ENCODE assay signal across 9 cellular contexts in genomic region chr10:43407576-43408330, GRCh38. TPM values are rescaled to one million over a fixed set of nuclear protein-coding genes. Genes with fewer than 3 reads are reported as not detected.
DNase-seq lines count a peak whose midpoint lies in the region; ATAC-seq and TF ChIP-seq lines count a peak whose summit lies in the region.
"Had no signal": no experiment of that assay in that cellular context is flagged by ENCODE, and none has a peak within 500 bp of the region (broad histone marks: within the 10 kb centered on the region; RNA-seq: fewer than 3 reads in every experiment).

No MANE protein-coding gene starts in this region.

- H3K4me1 Mint-ChIP-seq in activated CD4-positive, alpha-beta memory T cell treated with anti-CD3 and anti-CD28 coated beads, Interleukin-2, amount 10 ng/mL, durations not matched to agents 7 days and 5 days, result peaks cover 36% of the 10 kb centered on the region

- H3K27me3 Mint-ChIP-seq in activated CD4-positive, alpha-beta memory T cell treated with anti-CD3 and anti-CD28 coated beads, Interleukin-2, amount 10 ng/mL, durations not matched to agents 7 days and 5 days, result no peaks in the 10 kb centered on the region

- CTCF ChIA-PET in activated CD4-positive, alpha-beta memory T cell treated with anti-CD3 and anti-CD28 coated beads, Interleukin-2, amount 10 ng/mL, durations not matched to agents 7 days and 5 days (lab: Charles Lee), result interaction anchor here (0.8 to 1.4 kb wide), 8 partner anchors 9 to 115 kb away, joined by 3 to 7 read pairs (median 3); no protein-coding TSS in a partner anchor

- POLR2A ChIA-PET in activated CD4-positive, alpha-beta memory T cell treated with anti-CD3 and anti-CD28 coated beads, Interleukin-2, amount 10 ng/mL, durations not matched to agents 7 days and 5 days (lab: Charles Lee), result interaction anchor here (0.7 to 7.7 kb wide), 19 partner anchors 8 to 279 kb away, joined by 3 to 197 read pairs (median 5); partner anchors contain the start of genes CSGALNACT2 and ZNF487

- no peaks in the 10 kb centered on the region for H3K9me3 Mint-ChIP-seq in activated CD4-positive, alpha-beta memory T cell treated with anti-CD3 and anti-CD28 coated beads, Interleukin-2, amount 10 ng/mL, durations not matched to agents 7 days and 5 days

- DNase-seq in NCI-H69 (lab: John Stamatoyannopoulos, UW) (peak; percentile 88), medulla oblongata (ENCODE audit: extremely low spot score) (peak; percentile 88)
- peak; percentile 88 for DNase-seq in activated CD4-positive, alpha-beta memory T cell treated with anti-CD3 and anti-CD28 coated beads, Interleukin-2, amount 10 ng/mL, durations not matched to agents 7 days and 5 days
- peak; percentile 79 for DNase-seq in effector CD4-positive, alpha-beta T cell
- DNase-seq in stimulated activated CD4-positive, alpha-beta T cell treated with anti-CD3 and anti-CD28 coated beads, TNF-alpha, amount 100 ng/mL, for 48 hours (ENCODE audit: low read depth in 3 of 3), result peak; percentile 88 to 89 (median 88)

- peak overlapping the region; percentile 86 for H3K4me3 Mint-ChIP-seq in activated CD4-positive, alpha-beta memory T cell treated with anti-CD3 and anti-CD28 coated beads, Interleukin-2, amount 10 ng/mL, durations not matched to agents 7 days and 5 days

- peak; percentile 47 for ATAC-seq in HG03354 (IDR thresholded peaks at IDR 0.05; ENCODE audit: poor library complexity, severe bottlenecking, unreplicated experiment)

- H3K36me3 Mint-ChIP-seq in activated CD4-positive, alpha-beta memory T cell treated with anti-CD3 and anti-CD28 coated beads, Interleukin-2, amount 10 ng/mL, durations not matched to agents 7 days and 5 days (ENCODE audit: low read depth), result peaks cover 53% of the 10 kb centered on the region

- no peak for TF ChIP-seq CTCF in C4-2B (conservative IDR thresholded peaks at IDR 0.05)

- peak; percentile 91 for TF ChIP-seq POLR2A in GM19099 (IDR thresholded peaks at IDR 0.05; ENCODE audit: extremely low read depth, insufficient read length, low read depth)

- peak overlapping the region; percentile 99 for H3K27ac ChIP-seq in C4-2B

- H3K27ac Mint-ChIP-seq in activated CD4-positive, alpha-beta memory T cell treated with anti-CD3 and anti-CD28 coated beads, Interleukin-2, amount 10 ng/mL, durations not matched to agents 7 days and 5 days, result peak overlapping the region; percentile 96

RNA-seq across cellular contexts. Expression of gene HNRNPF, which starts 1.2 kb away (rescaled TPM):
- total RNA-seq in activated CD4-positive, alpha-beta memory T cell treated with anti-CD3 and anti-CD28 coated beads, Interleukin-2, amount 10 ng/mL, durations not matched to agents 7 days and 5 days, result 100 to 1,000 TPM; 477 to 494 TPM

RNA-seq across cellular contexts. Expression of gene ZNF487, which starts 29.2 kb away (rescaled TPM):
- total RNA-seq in activated CD4-positive, alpha-beta memory T cell treated with anti-CD3 and anti-CD28 coated beads, Interleukin-2, amount 10 ng/mL, durations not matched to agents 7 days and 5 days, result 1 to 10 TPM; 6.1 TPM

RNA-seq across cellular contexts. Expression of gene FXYD4, which starts 36.3 kb away (rescaled TPM):
- total RNA-seq in activated CD4-positive, alpha-beta memory T cell treated with anti-CD3 and anti-CD28 coated beads, Interleukin-2, amount 10 ng/mL, durations not matched to agents 7 days and 5 days, result not detected
- total RNA-seq: subcutaneous adipose tissue had no signal

Comparison
In these comparisons a context has a peak if more than half of its experiments do, and no peak if none do; other contexts are left out.
1. Peak in every context shown above with its lines: DNase-seq, ATAC-seq and H3K27ac ChIP-seq.